27 cellular contexts compared by ENCODE assay signal in genomic region chr7:156954941-156955340, GRCh38. TPM values are rescaled to one million over a fixed set of nuclear protein-coding genes. Genes with fewer than 3 reads are reported as not detected.
"Had no signal": no experiment of that assay in that cellular context is flagged by ENCODE, and none has a peak within 500 bp of the region (broad histone marks: within the 10 kb centered on the region; RNA-seq: fewer than 3 reads in every experiment).

No MANE protein-coding gene starts in this region.

- DNase-seq: activated CD4-positive, alpha-beta T cell treated with anti-CD3 and anti-CD28 coated beads for 36 hours; activated CD4-positive, alpha-beta T cell treated with anti-CD3 and anti-CD28 coated beads, Interleukin-2, amount 10 ng/mL, durations not matched to agents 7 days and 5 days; activated CD4-positive, alpha-beta T cell treated with anti-CD3 and anti-CD28 coated beads, Interleukin-2, amount 50 U/mL, for 48 hours; activated CD8-positive, alpha-beta T cell treated with anti-CD3 and anti-CD28 coated beads, Interleukin-2, amount 10 ng/mL, durations not matched to agents 7 days and 5 days; activated gamma-delta T cell treated with Interleukin-2 at 50 U/mL for 16 hours; activated naive CD4-positive, alpha-beta T cell treated with anti-CD3 and anti-CD28 coated beads for 36 hours; activated T-cell treated with anti-CD3 and anti-CD28 coated beads, Interleukin-2, amount 50 U/mL, for 24 hours; adrenal gland; Kasumi-1; KG1; NCI-H1048; NCI-H1105 treated with DMSO at 0.1 percent for 48 hours; NCI-H1436; NCI-H1694; NCI-H1930; NCI-H2081 treated with DMSO at 0.1 percent for 48 hours; NCI-H510A; NCI-H526; NCI-H748 treated with DMSO at 0.1 percent for 48 hours; NK-92 treated with Interleukin-12 subunit alpha and Interleukin-12 subunit beta, amount 100 ng/mL, for 24 hours; PC-3; Peyer's patch; Right ventricle myocardium superior; T1000 had no signal

- H3K9me3 ChIP-seq: adrenal gland, Peyer's patch had no signal

- H3K27ac ChIP-seq: adrenal gland, Peyer's patch, SK-N-MC had no signal

- H3K4me3 ChIP-seq: adrenal gland, Peyer's patch, SK-N-MC had no signal

- H3K27me3 ChIP-seq: adrenal gland, Peyer's patch had no signal

RNA-seq across cellular contexts. Expression of gene MNX1, which starts 55.5 kb away (rescaled TPM):
- total RNA-seq: activated CD4-positive, alpha-beta T cell treated with anti-CD3 and anti-CD28 coated beads for 36 hours; activated CD4-positive, alpha-beta T cell treated with anti-CD3 and anti-CD28 coated beads, Interleukin-2, amount 10 ng/mL, durations not matched to agents 7 days and 5 days; activated CD8-positive, alpha-beta T cell treated with anti-CD3 and anti-CD28 coated beads, Interleukin-2, amount 10 ng/mL, durations not matched to agents 7 days and 5 days; chondrocyte; M059J; Right ventricle myocardium superior had no signal
- polyA plus RNA-seq: adrenal gland had no signal
